In the genomic region with DNA sequence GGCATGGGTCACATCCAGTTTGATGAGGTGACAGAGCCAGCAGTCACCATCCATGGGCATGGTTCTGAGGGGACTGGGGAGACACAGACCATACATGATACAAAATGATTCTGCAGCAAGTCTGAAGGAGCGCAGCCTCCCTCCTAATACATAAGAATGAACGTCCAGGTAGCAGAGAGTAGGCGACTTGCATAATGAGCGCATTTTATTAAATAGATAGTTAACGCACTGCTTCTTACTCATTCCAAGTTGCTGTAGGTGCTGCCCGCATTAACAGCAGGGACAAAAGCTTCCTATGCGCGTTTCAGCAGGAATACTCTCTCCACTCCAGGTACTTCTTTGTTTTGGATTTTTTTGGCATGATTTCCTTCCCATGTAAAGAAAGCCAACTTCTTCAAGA, we compare ENCODE assay signal across 19 cellular contexts.
"Had no signal": no experiment of that assay in that cellular context is flagged by ENCODE, and none has a peak within 500 bp of the region (broad histone marks: within the 10 kb centered on the region; RNA-seq: fewer than 3 reads in every experiment).

No MANE protein-coding gene starts in this region.

- H3K4me3 ChIP-seq: left ventricle myocardium inferior, prostate gland, right atrium auricular region, upper lobe of left lung had no signal

- H3K9me3 Mint-ChIP-seq: activated CD4-positive, alpha-beta memory T cell treated with anti-CD3 and anti-CD28 coated beads, Interleukin-2, amount 10 ng/mL, durations not matched to agents 7 days and 5 days; activated naive CD4-positive, alpha-beta T cell treated with anti-CD3 and anti-CD28 coated beads, Interleukin-2, amount 50 U/mL, for 24 hours; brain; natural killer cell treated with Interleukin-12 subunit alpha and Interleukin-12 subunit beta and Interleukin-15 and Interleukin-18, amount 100 ng/mL, for 72 hours had no signal

- H3K9me3 ChIP-seq: prostate gland, right atrium auricular region, upper lobe of left lung had no signal

- ATAC-seq: activated CD4-positive, alpha-beta T cell treated with anti-CD3 and anti-CD28 coated beads for 36 hours; esophagus mucosa; stimulated activated naive CD8-positive, alpha-beta T cell treated with anti-CD3 and anti-CD28 coated beads, Interleukin-15, Interleukin-2, amounts not matched to agents 100 U/mL and 50 U/mL, for 24 hours had no signal

- H3K27ac Mint-ChIP-seq: activated CD4-positive, alpha-beta memory T cell treated with anti-CD3 and anti-CD28 coated beads, Interleukin-2, amount 10 ng/mL, durations not matched to agents 7 days and 5 days; activated CD4-positive, alpha-beta T cell treated with anti-CD3 and anti-CD28 coated beads for 36 hours; brain; natural killer cell treated with Interleukin-12 subunit alpha and Interleukin-12 subunit beta and Interleukin-15 and Interleukin-18, amount 100 ng/mL, for 72 hours had no signal

- H3K27me3 Mint-ChIP-seq: activated CD4-positive, alpha-beta memory T cell treated with anti-CD3 and anti-CD28 coated beads, Interleukin-2, amount 10 ng/mL, durations not matched to agents 7 days and 5 days; activated CD4-positive, alpha-beta T cell treated with anti-CD3 and anti-CD28 coated beads for 36 hours; activated naive CD4-positive, alpha-beta T cell treated with anti-CD3 and anti-CD28 coated beads, Interleukin-2, amount 50 U/mL, for 24 hours; brain; natural killer cell treated with Interleukin-12 subunit alpha and Interleukin-12 subunit beta and Interleukin-15 and Interleukin-18, amount 100 ng/mL, for 72 hours had no signal

- H3K27me3 ChIP-seq: right atrium auricular region, upper lobe of left lung had no signal

- H3K36me3 ChIP-seq: prostate gland had no signal

- H3K36me3 Mint-ChIP-seq: natural killer cell treated with Interleukin-12 subunit alpha and Interleukin-12 subunit beta and Interleukin-15 and Interleukin-18, amount 100 ng/mL, for 72 hours had no signal

- H3K4me1 Mint-ChIP-seq: brain had no signal

- H3K4me1 ChIP-seq: prostate gland, right atrium auricular region, upper lobe of left lung had no signal

- DNase-seq: activated CD4-positive, alpha-beta memory T cell treated with anti-CD3 and anti-CD28 coated beads, Interleukin-2, amount 10 ng/mL, durations not matched to agents 7 days and 5 days; activated CD4-positive, alpha-beta T cell treated with anti-CD3 and anti-CD28 coated beads for 36 hours; activated effector memory CD4-positive, alpha-beta T cell treated with anti-CD3 and anti-CD28 coated beads, Interleukin-2, amount 50 U/mL, for 16 hours; anterior cingulate cortex; dermis blood vessel endothelial cell; effector CD8-positive, alpha-beta T cell; foreskin melanocyte; left ventricle myocardium inferior; stimulated activated CD4-positive, alpha-beta T cell treated with anti-CD3 and anti-CD28 coated beads, Interleukin-12 subunit alpha, Interleukin-12 subunit beta, amount 100 ng/mL, for 4 hours; stimulated activated CD4-positive, alpha-beta T cell treated with anti-CD3 and anti-CD28 coated beads, Interleukin-4, amount 100 ng/mL, for 4 hours; stimulated activated naive CD8-positive, alpha-beta T cell treated with anti-CD3 and anti-CD28 coated beads, Interleukin-15, Interleukin-2, amounts not matched to agents 100 U/mL and 50 U/mL, for 24 hours; T-helper 1 cell; upper lobe of left lung had no signal

- H3K27ac ChIP-seq: left ventricle myocardium inferior, prostate gland, right atrium auricular region, upper lobe of left lung had no signal

- H3K4me3 Mint-ChIP-seq: activated CD4-positive, alpha-beta memory T cell treated with anti-CD3 and anti-CD28 coated beads, Interleukin-2, amount 10 ng/mL, durations not matched to agents 7 days and 5 days; activated CD4-positive, alpha-beta T cell treated with anti-CD3 and anti-CD28 coated beads for 36 hours; activated naive CD4-positive, alpha-beta T cell treated with anti-CD3 and anti-CD28 coated beads, Interleukin-2, amount 50 U/mL, for 24 hours; brain; natural killer cell treated with Interleukin-12 subunit alpha and Interleukin-12 subunit beta and Interleukin-15 and Interleukin-18, amount 100 ng/mL, for 72 hours had no signal
